In genomic region chr5:91955610-91956009, GRCh38 we compare ENCODE assay signal across 28 cellular contexts.
DNase-seq lines count a peak whose midpoint lies in the region; ATAC-seq, FAIRE-seq and TF ChIP-seq lines count a peak whose summit lies in the region.
"Had no signal": no experiment of that assay in that cellular context is flagged by ENCODE, and none has a peak within 500 bp of the region (broad histone marks: within the 10 kb centered on the region; RNA-seq: fewer than 3 reads in every experiment).

No MANE protein-coding gene starts in this region.

- H3K9ac ChIP-seq in SK-N-SH (no peak overlapping the region), GM12878 (ENCODE audit: control insufficient read depth, insufficient read depth, low read length) (no peak overlapping the region)
- H3K9ac ChIP-seq: parathyroid adenoma had no signal

- no peaks in the 10 kb centered on the region for H3K36me3 ChIP-seq in SK-N-SH (replicated peaks in 1 of 2; ENCODE audit: control insufficient read depth in 1 of 2, insufficient read depth in 2 of 2, low read length in 1 of 2)
- no peaks in the 10 kb centered on the region for H3K36me3 ChIP-seq in GM12878 (ENCODE audit: control insufficient read depth in 2 of 2, insufficient read depth in 2 of 2, low read length in 1 of 2)
- no peaks in the 10 kb centered on the region for H3K36me3 ChIP-seq in gastrocnemius medialis

- ATAC-seq in SK-N-SH treated with all-trans-retinoic acid at 6 μM for 48 hours: no peak
- ATAC-seq in GM12878: peak; percentile 31
- no peak for ATAC-seq in gastrocnemius medialis
- no peak for ATAC-seq in HG02981 (IDR thresholded peaks at IDR 0.05; ENCODE audit: unreplicated experiment)
- ATAC-seq: activated CD8-positive, alpha-beta T cell treated with anti-CD3 and anti-CD28 coated beads, Interleukin-2, amount 10 ng/mL, durations not matched to agents 7 days and 5 days had no signal

- H3K27me3 ChIP-seq in SK-N-SH (ENCODE audit: insufficient read depth): no peaks in the 10 kb centered on the region
- no peaks in the 10 kb centered on the region for H3K27me3 ChIP-seq in GM12878 (replicated peaks in 1 of 2; ENCODE audit: control insufficient read depth in 2 of 2, insufficient read depth in 2 of 2, low read length in 1 of 2)
- H3K27me3 ChIP-seq in gastrocnemius medialis: no peaks in the 10 kb centered on the region

- H2AFZ ChIP-seq in SK-N-SH (ENCODE audit: low read depth) (no peak overlapping the region), GM12878 (ENCODE audit: control insufficient read depth, low read depth, low read length) (no peak overlapping the region)
- H2AFZ ChIP-seq: parathyroid adenoma had no signal

- in situ Hi-C loops in GM12878 (cut with MboI): no loop called here
- in situ Hi-C loops in gastrocnemius medialis (cut with MboI; ENCODE audit: low sequenced_read_pairs in 4 of 4): no loop called here

- H3K4me3 ChIP-seq in SK-N-SH (ENCODE audit: low read depth in 2 of 2, low read length in 1 of 2) (no peak overlapping the region), GM12878 (no peak overlapping the region), gastrocnemius medialis (no peak overlapping the region)
- H3K4me3 ChIP-seq: SK-N-MC had no signal

- TF ChIP-seq RAD21 in SK-N-SH (IDR thresholded peaks at IDR 0.05; ENCODE audit: low read length) (no peak), GM12878 (IDR thresholded peaks at IDR 0.05; ENCODE audit: insufficient read depth, low read depth, low read length) (no peak)

- no peak for FAIRE-seq in GM12878 (lab: Jason Lieb, UNC)
- FAIRE-seq: islet of Langerhans, small intestine had no signal

- H3K9me3 ChIP-seq in SK-N-SH (no peaks in the 10 kb centered on the region), GM12878 (replicated peaks; ENCODE audit: control insufficient read depth, insufficient read depth, low read length) (no peaks in the 10 kb centered on the region), gastrocnemius medialis (no peaks in the 10 kb centered on the region)

- no peak for TF ChIP-seq POLR2A in GM12878 (IDR thresholded peaks at IDR 0.05; ENCODE audit: low read depth, low read length)
- no peak for TF ChIP-seq POLR2A in gastrocnemius medialis (IDR thresholded peaks at IDR 0.05)

- H4K20me1 ChIP-seq in SK-N-SH (ENCODE audit: insufficient read depth) (no peaks in the 10 kb centered on the region), GM12878 (ENCODE audit: control insufficient read depth, insufficient read depth) (no peaks in the 10 kb centered on the region)

- POLR2A ChIA-PET in SK-N-SH (lab: Yijun Ruan, JAX) (no interaction called here), GM12878 (lab: Charles Lee) (no interaction called here)

- 72% methylated on average over 2 of the region's 2 CpGs for whole genome bisulfite sequencing in SK-N-SH (ENCODE audit: low lambda C conversion rate)
- 2% methylated on average over 2 of the region's 2 CpGs for WGBS in GM12878 (ENCODE audit: insufficient coverage, insufficient replicate concordance, low lambda C conversion rate, missing lambda C conversion rate)

- RAD21 ChIA-PET in GM12878 (lab: Charles Lee; ENCODE audit: unreplicated experiment): interaction anchor here (0.5 kb wide), 1 partner anchor 94 kb away, joined by 3 read pairs; no protein-coding TSS in a partner anchor

- TF ChIP-seq CTCF in SK-N-SH (IDR thresholded peaks at IDR 0.05): no peak
- TF ChIP-seq CTCF in GM12878 (IDR thresholded peaks at IDR 0.05 in 2 of 3, conservative IDR thresholded peaks at IDR 0.05 in 1 of 3; ENCODE audit: control insufficient read depth in 2 of 3, extremely low read depth in 1 of 3, insufficient read depth in 1 of 3, low read depth in 3 of 3, low read length in 3 of 3): no peak
- TF ChIP-seq CTCF in gastrocnemius medialis (IDR thresholded peaks at IDR 0.05 in 4 of 5, conservative IDR thresholded peaks at IDR 0.05 in 1 of 5): no peak

- TF ChIP-seq EP300 in SK-N-SH (IDR thresholded peaks at IDR 0.05; ENCODE audit: borderline replicate concordance in 1 of 2, low read depth in 1 of 2, low read length in 1 of 2) (no peak), GM12878 (IDR thresholded peaks at IDR 0.05; ENCODE audit: borderline replicate concordance in 1 of 2, control insufficient read depth in 1 of 2, low read depth in 2 of 2, low read length in 2 of 2) (no peak)

- CTCF ChIA-PET in SK-N-SH (lab: Yijun Ruan, JAX): no interaction called here
- CTCF ChIA-PET in GM12878 (lab: Yijun Ruan, JAX): no interaction called here

- BruUV-seq in GM12878 (replicated peaks; lab: Mats Ljungman, UMichigan): no TSS peak

- SMC1A ChIA-PET in GM12878 (lab: Charles Lee; ENCODE audit: uncharacterized antibody, unreplicated experiment): no interaction called here

- no peaks in the 10 kb centered on the region; a peak in 1 of 4 replicates for H3K4me1 ChIP-seq in SK-N-SH (ENCODE audit: control insufficient read depth in 1 of 2, insufficient read depth in 2 of 2, low read depth in 1 of 2, low read length in 1 of 2)
- H3K4me1 ChIP-seq in GM12878 (ENCODE audit: control insufficient read depth, insufficient read depth, low read length): no peaks in the 10 kb centered on the region
- no peaks in the 10 kb centered on the region for H3K4me1 ChIP-seq in gastrocnemius medialis
- H3K4me1 ChIP-seq: parathyroid adenoma had no signal

- H3F3A ChIP-seq in SK-N-SH (replicated peaks; ENCODE audit: insufficient read depth): no peaks in the 10 kb centered on the region

- H3K4me2 ChIP-seq in SK-N-SH: no peak overlapping the region
- H3K4me2 ChIP-seq in GM12878 (ENCODE audit: control insufficient read depth, insufficient read depth): no peak overlapping the region

- H3K9me2 ChIP-seq in SK-N-SH: 0 out of 2 replicates have a peak, but pooled peaks cover 4% of the 10 kb centered on the region

- DNase-seq in SK-N-SH (no peak), GM12878 (ENCODE audit: low read depth, low spot score) (no peak), islet precursor cell (peak; percentile 52), gastrocnemius medialis (no peak), amniotic stem cell (lab: John Stamatoyannopoulos, UW) (no peak)
- no peak for DNase-seq in stimulated activated CD4-positive, alpha-beta T cell treated with anti-CD3 and anti-CD28 coated beads, Interleukin-4, amount 100 ng/mL, for 24 hours
- DNase-seq: activated CD4-positive, CD25-positive, alpha-beta regulatory T cell; activated CD8-positive, alpha-beta T cell treated with anti-CD3 and anti-CD28 coated beads, Interleukin-2, amount 10 ng/mL, durations not matched to agents 7 days and 5 days; activated naive CD4-positive, alpha-beta T cell treated with Interleukin-2 at 50 U/mL for 16 hours; activated T-cell treated with anti-CD3 and anti-CD28 coated beads, Interleukin-2, amount 50 U/mL, for 24 hours; amygdala; GF-D8; HFFc6; hypothalamus; IMR-90; mammary epithelial cell; naive B cell; NCI-H1417 treated with DMSO at 0.1 percent for 48 hours; NCI-H774; small intestine; trophoblast cell had no signal

- intact Hi-C loops in GM12878 (cut with micrococcal nuclease; ENCODE audit: unreplicated experiment) (no loop called here), gastrocnemius medialis (cut with DNase I; ENCODE audit: low total_unique reads) (no loop called here)

- H3K79me2 ChIP-seq in SK-N-SH (ENCODE audit: insufficient read depth) (no peaks in the 10 kb centered on the region), GM12878 (ENCODE audit: control insufficient read depth, insufficient read depth, low read length) (no peaks in the 10 kb centered on the region)
- H3K79me2 ChIP-seq: parathyroid adenoma had no signal

- H3K27ac ChIP-seq in SK-N-SH (ENCODE audit: low read depth in 2 of 2, low read length in 1 of 2) (no peak overlapping the region), GM12878 (ENCODE audit: control insufficient read depth, insufficient read depth) (no peak overlapping the region), gastrocnemius medialis (no peak overlapping the region)
- H3K27ac ChIP-seq: C4-2B, HL-60, parathyroid adenoma, SK-N-MC had no signal

TF ChIP-seq in SK-N-SH treated with all-trans-retinoic acid at 6 μM for 48 hours, 23 proteins besides CTCF, POLR2A, EP300 and RAD21:
- no peak for TF ChIP-seq BACH2 (CRISPR knock-in tag; IDR thresholded peaks at IDR 0.05; ENCODE audit: borderline replicate concordance)
- TF ChIP-seq ISL1 (CRISPR knock-in tag; IDR thresholded peaks at IDR 0.05): 0 out of 2 replicates have a peak, but pooled peaks have one; percentile 10
- no peak for TF ChIP-seq GLIS3 (CRISPR knock-in tag; IDR thresholded peaks at IDR 0.05)

TF ChIP-seq in SK-N-SH, 30 proteins besides CTCF, POLR2A, EP300 and RAD21 (continues in another document):
- TF ChIP-seq TEAD4 (IDR thresholded peaks at IDR 0.05; ENCODE audit: borderline replicate concordance, insufficient read depth) (no peak), CHD2 (IDR thresholded peaks at IDR 0.05; ENCODE audit: low read length, partially characterized antibody) (no peak), RXRA (IDR thresholded peaks at IDR 0.05; ENCODE audit: borderline replicate concordance, low read depth) (no peak), GATA2 (CRISPR knock-in tag; IDR thresholded peaks at IDR 0.05) (no peak), NFIC (IDR thresholded peaks at IDR 0.05; ENCODE audit: borderline replicate concordance) (no peak)
- TF ChIP-seq, protein P1, sequence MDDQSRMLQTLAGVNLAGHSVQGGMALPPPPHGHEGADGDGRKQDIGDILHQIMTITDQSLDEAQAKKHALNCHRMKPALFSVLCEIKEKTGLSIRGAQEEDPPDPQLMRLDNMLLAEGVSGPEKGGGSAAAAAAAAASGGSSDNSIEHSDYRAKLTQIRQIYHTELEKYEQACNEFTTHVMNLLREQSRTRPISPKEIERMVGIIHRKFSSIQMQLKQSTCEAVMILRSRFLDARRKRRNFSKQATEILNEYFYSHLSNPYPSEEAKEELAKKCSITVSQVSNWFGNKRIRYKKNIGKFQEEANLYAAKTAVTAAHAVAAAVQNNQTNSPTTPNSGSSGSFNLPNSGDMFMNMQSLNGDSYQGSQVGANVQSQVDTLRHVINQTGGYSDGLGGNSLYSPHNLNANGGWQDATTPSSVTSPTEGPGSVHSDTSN (IDR thresholded peaks at IDR 0.05): no peak

TF ChIP-seq in GM12878, 131 proteins besides CTCF, POLR2A, EP300 and RAD21 (continues in another document):
- TF ChIP-seq NR2C2 (IDR thresholded peaks at IDR 0.05; ENCODE audit: borderline replicate concordance, control insufficient read depth, insufficient read length, low read depth): no peak
- TF ChIP-seq FOXK2 (IDR thresholded peaks at IDR 0.05): no peak
- no peak for TF ChIP-seq MEF2B (IDR thresholded peaks at IDR 0.05; ENCODE audit: partially characterized antibody, poor library complexity, severe bottlenecking)
